ENCODE assay signal across 11 cellular contexts in genomic region chr20:63457737-63458136, GRCh38. TPM values are rescaled to one million over a fixed set of nuclear protein-coding genes. Genes with fewer than 3 reads are reported as not detected.
DNase-seq lines count a peak whose midpoint lies in the region; ATAC-seq and TF ChIP-seq lines count a peak whose summit lies in the region.
"Had no signal": no experiment of that assay in that cellular context is flagged by ENCODE, and none has a peak within 500 bp of the region (broad histone marks: within the 10 kb centered on the region; RNA-seq: fewer than 3 reads in every experiment).

No MANE protein-coding gene starts in this region.

- H3K27me3 ChIP-seq in SK-N-SH (ENCODE audit: insufficient read depth) = no peaks in the 10 kb centered on the region; the same call in 1 of the 2 replicates

- no peaks in the 10 kb centered on the region for H3K9me3 Mint-ChIP-seq in stimulated activated memory B cell treated with anti-CD40 and anti-IgM and Interleukin-4, amounts not matched to agents 10 μg/mL and 1 μg/mL and 100 μg/mL, for 72 hours

- no peaks in the 10 kb centered on the region for H4K20me1 ChIP-seq in SK-N-SH (ENCODE audit: insufficient read depth)

- no peaks in the 10 kb centered on the region for H3K9me2 ChIP-seq in SK-N-SH

- no peak overlapping the region for H3K4me3 Mint-ChIP-seq in stimulated activated memory B cell treated with anti-CD40 and anti-IgM and Interleukin-4, amounts not matched to agents 10 μg/mL and 1 μg/mL and 100 μg/mL, for 72 hours

- CTCF ChIA-PET in SK-N-SH (lab: Yijun Ruan, JAX) = interaction anchor here (0.6 to 2.2 kb wide), 13 partner anchors 9 to 81 kb away, joined by 3 to 12 read pairs (median 4); partner anchors contain the start of genes KCNQ2 and PPDPF

- H3K9me3 ChIP-seq in SK-N-SH = no peaks in the 10 kb centered on the region

- no peak for TF ChIP-seq EP300 in SK-N-SH (IDR thresholded peaks at IDR 0.05; ENCODE audit: borderline replicate concordance in 1 of 2, low read depth in 1 of 2, low read length in 1 of 2)

- TF ChIP-seq RAD21 in SK-N-SH (IDR thresholded peaks at IDR 0.05; ENCODE audit: low read length) = no peak

- H3K27ac ChIP-seq in SK-N-SH (ENCODE audit: low read depth in 2 of 2, low read length in 1 of 2) = peak overlapping the region in 1 of 2 experiments; percentile 99; a peak in 2 of 4 replicates
- H3K27ac ChIP-seq in epithelial cell of prostate = no peak overlapping the region
- H3K27ac ChIP-seq: C4-2B had no signal

- H3K27ac Mint-ChIP-seq in stimulated activated memory B cell treated with anti-CD40 and anti-IgM and Interleukin-4, amounts not matched to agents 10 μg/mL and 1 μg/mL and 100 μg/mL, for 72 hours = peak overlapping the region; percentile 53

- peaks cover 22% of the 10 kb centered on the region for H3K4me1 Mint-ChIP-seq in stimulated activated memory B cell treated with anti-CD40 and anti-IgM and Interleukin-4, amounts not matched to agents 10 μg/mL and 1 μg/mL and 100 μg/mL, for 72 hours

- TF ChIP-seq CTCF in SK-N-SH (IDR thresholded peaks at IDR 0.05) = no peak

- 57% methylated on average over 6 of the region's 17 CpGs for WGBS in SK-N-SH (ENCODE audit: low lambda C conversion rate)

- H3K9ac ChIP-seq in SK-N-SH = no peak overlapping the region

- H3K4me2 ChIP-seq in SK-N-SH = no peak overlapping the region

- no peak for ATAC-seq in SK-N-SH treated with all-trans-retinoic acid at 6 μM for 48 hours
- no peak for ATAC-seq in stimulated activated memory B cell treated with anti-CD40 and anti-IgM and Interleukin-4, amounts not matched to agents 10 μg/mL and 1 μg/mL and 100 μg/mL, for 72 hours
- ATAC-seq in GM19455 (IDR thresholded peaks at IDR 0.05; ENCODE audit: unreplicated experiment) = no peak
- ATAC-seq: left colon had no signal

- DNase-seq in SK-N-SH = peak; percentile 69
- DNase-seq in NCI-H226 = peak; percentile 52
- peak; percentile 34 for DNase-seq in epithelial cell of prostate (ENCODE audit: low read depth, low spot score)
- no peak for DNase-seq in activated CD4-positive, alpha-beta T cell treated with anti-CD3 and anti-CD28 coated beads for 4 hours
- DNase-seq in posterior vena cava (ENCODE audit: low spot score) = no peak
- DNase-seq: activated CD4-positive, alpha-beta T cell treated with anti-CD3 and anti-CD28 coated beads, Interleukin-2, amount 50 U/mL, for 4 hours had no signal

- H3K79me2 ChIP-seq in SK-N-SH (ENCODE audit: insufficient read depth) = no peaks in the 10 kb centered on the region

- peaks cover 9 to 96% of the 10 kb centered on the region in 2 experiments; a peak in 2 of 4 replicates for H3K4me1 ChIP-seq in SK-N-SH (ENCODE audit: control insufficient read depth in 1 of 2, insufficient read depth in 2 of 2, low read depth in 1 of 2, low read length in 1 of 2)

- no peaks in the 10 kb centered on the region for H3K36me3 Mint-ChIP-seq in stimulated activated memory B cell treated with anti-CD40 and anti-IgM and Interleukin-4, amounts not matched to agents 10 μg/mL and 1 μg/mL and 100 μg/mL, for 72 hours

- H2AFZ ChIP-seq in SK-N-SH (ENCODE audit: low read depth) = no peak overlapping the region

- no peaks in the 10 kb centered on the region for H3F3A ChIP-seq in SK-N-SH (replicated peaks; ENCODE audit: insufficient read depth)

- H3K27me3 Mint-ChIP-seq in stimulated activated memory B cell treated with anti-CD40 and anti-IgM and Interleukin-4, amounts not matched to agents 10 μg/mL and 1 μg/mL and 100 μg/mL, for 72 hours = peaks cover 93% of the 10 kb centered on the region

- H3K36me3 ChIP-seq in SK-N-SH (replicated peaks in 1 of 2; ENCODE audit: control insufficient read depth in 1 of 2, insufficient read depth in 2 of 2, low read length in 1 of 2) = no peaks in the 10 kb centered on the region

- H3K4me3 ChIP-seq in SK-N-SH (ENCODE audit: low read depth in 2 of 2, low read length in 1 of 2) = no peak overlapping the region

- POLR2A ChIA-PET in SK-N-SH (lab: Yijun Ruan, JAX) = interaction anchor here (1.0 to 1.7 kb wide), 7 partner anchors 12 to 79 kb away, joined by 3 to 6 read pairs (median 5); partner anchors contain the start of gene KCNQ2

- intact Hi-C loops in posterior vena cava (cut with DNase I) = no loop called here

TF ChIP-seq in SK-N-SH, 30 proteins besides CTCF, POLR2A, EP300 and RAD21:
- no peak for TF ChIP-seq GATA2 (CRISPR knock-in tag; IDR thresholded peaks at IDR 0.05)
- TF ChIP-seq, protein P1, sequence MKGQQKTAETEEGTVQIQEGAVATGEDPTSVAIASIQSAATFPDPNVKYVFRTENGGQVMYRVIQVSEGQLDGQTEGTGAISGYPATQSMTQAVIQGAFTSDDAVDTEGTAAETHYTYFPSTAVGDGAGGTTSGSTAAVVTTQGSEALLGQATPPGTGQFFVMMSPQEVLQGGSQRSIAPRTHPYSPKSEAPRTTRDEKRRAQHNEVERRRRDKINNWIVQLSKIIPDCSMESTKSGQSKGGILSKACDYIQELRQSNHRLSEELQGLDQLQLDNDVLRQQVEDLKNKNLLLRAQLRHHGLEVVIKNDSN (IDR thresholded peaks at IDR 0.05; ENCODE audit: borderline replicate concordance, low read depth) = 0 out of 2 replicates have a peak, but pooled peaks have one; percentile 22
- no peak for TF ChIP-seq RXRA (IDR thresholded peaks at IDR 0.05; ENCODE audit: borderline replicate concordance, low read depth)
TF ChIP-seq in SK-N-SH: peak in this region for 1.

TF ChIP-seq in SK-N-SH treated with all-trans-retinoic acid at 6 μM for 48 hours, 23 proteins besides CTCF, POLR2A, EP300 and RAD21:
- TF ChIP-seq ZNF8 (CRISPR knock-in tag; IDR thresholded peaks at IDR 0.05) (no peak), CSDC2 (CRISPR knock-in tag; IDR thresholded peaks at IDR 0.05) (no peak), ARNTL (CRISPR knock-in tag; IDR thresholded peaks at IDR 0.05; ENCODE audit: borderline replicate concordance, low read depth) (no peak), RARB (CRISPR knock-in tag; IDR thresholded peaks at IDR 0.05) (no peak), ZFP30 (CRISPR knock-in tag; IDR thresholded peaks at IDR 0.05) (no peak), PATZ1 (CRISPR knock-in tag; IDR thresholded peaks at IDR 0.05; ENCODE audit: borderline replicate concordance) (no peak), CREB5 (CRISPR knock-in tag; IDR thresholded peaks at IDR 0.05; ENCODE audit: low read depth) (no peak), BACH2 (CRISPR knock-in tag; IDR thresholded peaks at IDR 0.05; ENCODE audit: borderline replicate concordance) (no peak), TCF4 (CRISPR knock-in tag; IDR thresholded peaks at IDR 0.05; ENCODE audit: borderline replicate concordance) (no peak), GLIS3 (CRISPR knock-in tag; IDR thresholded peaks at IDR 0.05) (no peak)
- TF ChIP-seq, protein P2, sequence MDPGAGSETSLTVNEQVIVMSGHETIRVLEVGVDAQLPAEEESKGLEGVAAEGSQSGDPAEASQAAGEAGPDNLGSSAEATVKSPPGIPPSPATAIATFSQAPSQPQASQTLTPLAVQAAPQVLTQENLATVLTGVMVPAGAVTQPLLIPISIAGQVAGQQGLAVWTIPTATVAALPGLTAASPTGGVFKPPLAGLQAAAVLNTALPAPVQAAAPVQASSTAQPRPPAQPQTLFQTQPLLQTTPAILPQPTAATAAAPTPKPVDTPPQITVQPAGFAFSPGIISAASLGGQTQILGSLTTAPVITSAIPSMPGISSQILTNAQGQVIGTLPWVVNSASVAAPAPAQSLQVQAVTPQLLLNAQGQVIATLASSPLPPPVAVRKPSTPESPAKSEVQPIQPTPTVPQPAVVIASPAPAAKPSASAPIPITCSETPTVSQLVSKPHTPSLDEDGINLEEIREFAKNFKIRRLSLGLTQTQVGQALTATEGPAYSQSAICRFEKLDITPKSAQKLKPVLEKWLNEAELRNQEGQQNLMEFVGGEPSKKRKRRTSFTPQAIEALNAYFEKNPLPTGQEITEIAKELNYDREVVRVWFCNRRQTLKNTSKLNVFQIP (CRISPR knock-in tag; IDR thresholded peaks at IDR 0.05; ENCODE audit: borderline replicate concordance, low read depth) = no peak

RNA-seq across cellular contexts. Expression of gene KCNQ2, which starts 14.7 kb away (rescaled TPM):
- polyA plus RNA-seq in SK-N-SH (2012; rRNA removed) = 3.9 and 8.3 TPM in 2 replicates
- polyA plus RNA-seq in SK-N-SH (2012; cell fraction: cytosol; rRNA removed) = 4.3 and 10.1 TPM in 2 replicates
- polyA plus RNA-seq in SK-N-SH (2012; cell fraction: nucleus; rRNA removed) = 4.0 and 7.9 TPM in 2 replicates
- not detected for total RNA-seq in posterior vena cava

RNA-seq across cellular contexts. Expression of gene EEF1A2, which starts 41.1 kb away (rescaled TPM):
- 9.2 and 16.5 TPM in 2 replicates for polyA plus RNA-seq in SK-N-SH (2012; rRNA removed)
- 14.3 and 20.1 TPM in 2 replicates for polyA plus RNA-seq in SK-N-SH (2012; cell fraction: cytosol; rRNA removed)
- polyA plus RNA-seq in SK-N-SH (2012; cell fraction: nucleus; rRNA removed) = 21.6 and 29.5 TPM in 2 replicates
- 1 to 10 TPM in 1 of 2 donors, under 1 TPM in 1; 0.42 to 2.6 TPM for total RNA-seq in posterior vena cava

Comparison
In these comparisons a context has a peak if more than half of its experiments do, and no peak if none do; other contexts are left out.
1. DNase-seq: peak in SK-N-SH (single experiment), NCI-H226 (single experiment) and epithelial cell of prostate (single experiment); none in activated CD4-positive, alpha-beta T cell treated with anti-CD3 and anti-CD28 coated beads for 4 hours (0 of 2) and posterior vena cava (single experiment).